In the genomic region with DNA sequence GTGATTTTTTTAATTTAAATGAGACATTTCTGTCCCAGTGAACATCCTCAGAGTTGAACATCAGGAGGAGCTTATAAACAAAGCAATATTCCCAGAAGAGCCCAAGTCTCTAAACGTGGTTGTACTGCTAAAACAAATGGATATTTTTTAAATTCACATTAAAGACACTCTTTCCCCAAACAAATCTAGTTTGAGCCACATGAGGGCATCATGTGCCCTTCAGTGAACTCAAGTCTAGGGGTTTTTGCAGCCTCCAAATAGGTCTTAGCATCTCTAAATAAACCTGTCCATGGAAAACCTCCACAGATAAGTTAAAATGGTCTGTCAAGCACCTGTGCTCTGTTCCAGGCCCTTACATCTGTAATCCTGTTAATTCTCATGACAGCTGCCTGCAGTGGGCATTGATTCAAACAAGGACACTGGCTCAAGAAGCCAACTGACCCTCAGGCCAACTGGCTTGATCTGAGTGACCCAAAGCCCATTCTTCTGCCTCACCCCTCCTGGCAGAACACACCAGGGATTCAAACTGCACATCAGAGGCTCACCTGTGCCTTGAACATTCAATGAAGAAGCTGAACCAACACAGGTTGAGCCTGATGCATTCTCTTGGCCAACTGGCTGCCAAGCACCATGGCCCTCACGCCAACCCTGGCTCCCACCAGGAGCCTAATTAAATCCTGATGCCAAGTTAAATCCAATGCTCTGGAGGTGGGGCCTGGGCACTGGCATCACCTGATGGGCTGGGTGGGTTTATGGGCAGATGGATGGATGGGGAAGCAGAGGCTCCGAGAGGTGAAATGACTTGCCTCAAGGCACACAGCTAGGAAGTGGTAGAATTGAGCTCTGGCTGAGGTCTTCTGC, we compare ENCODE assay signal across 1 cellular context.
TF ChIP-seq lines count a peak whose summit lies in the region.

No MANE protein-coding gene starts in this region.

TF ChIP-seq in HCT116, 20 proteins besides CTCF, POLR2A, EP300 and RAD21:
- no peak for TF ChIP-seq ZFX (IDR thresholded peaks at IDR 0.05)
- TF ChIP-seq CEBPB (IDR thresholded peaks at IDR 0.05; ENCODE audit: low read depth) = no peak
- TF ChIP-seq, protein P1, sequence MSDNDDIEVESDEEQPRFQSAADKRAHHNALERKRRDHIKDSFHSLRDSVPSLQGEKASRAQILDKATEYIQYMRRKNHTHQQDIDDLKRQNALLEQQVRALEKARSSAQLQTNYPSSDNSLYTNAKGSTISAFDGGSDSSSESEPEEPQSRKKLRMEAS (IDR thresholded peaks at IDR 0.05) = no peak
- no peak for TF ChIP-seq SRF (IDR thresholded peaks at IDR 0.05; ENCODE audit: low read depth)
- no peak for TF ChIP-seq SIN3A (IDR thresholded peaks at IDR 0.05; ENCODE audit: low read depth)
- TF ChIP-seq SP1 (IDR thresholded peaks at IDR 0.05; ENCODE audit: low read depth) = no peak
- no peak for TF ChIP-seq ELF1 (IDR thresholded peaks at IDR 0.05; ENCODE audit: borderline replicate concordance, low read depth)
- TF ChIP-seq EZH2 (IDR thresholded peaks at IDR 0.05) = no peak
- no peak for TF ChIP-seq ZNF274 (IDR thresholded peaks at IDR 0.05; ENCODE audit: low read depth, low read length)
- TF ChIP-seq, protein P2, sequence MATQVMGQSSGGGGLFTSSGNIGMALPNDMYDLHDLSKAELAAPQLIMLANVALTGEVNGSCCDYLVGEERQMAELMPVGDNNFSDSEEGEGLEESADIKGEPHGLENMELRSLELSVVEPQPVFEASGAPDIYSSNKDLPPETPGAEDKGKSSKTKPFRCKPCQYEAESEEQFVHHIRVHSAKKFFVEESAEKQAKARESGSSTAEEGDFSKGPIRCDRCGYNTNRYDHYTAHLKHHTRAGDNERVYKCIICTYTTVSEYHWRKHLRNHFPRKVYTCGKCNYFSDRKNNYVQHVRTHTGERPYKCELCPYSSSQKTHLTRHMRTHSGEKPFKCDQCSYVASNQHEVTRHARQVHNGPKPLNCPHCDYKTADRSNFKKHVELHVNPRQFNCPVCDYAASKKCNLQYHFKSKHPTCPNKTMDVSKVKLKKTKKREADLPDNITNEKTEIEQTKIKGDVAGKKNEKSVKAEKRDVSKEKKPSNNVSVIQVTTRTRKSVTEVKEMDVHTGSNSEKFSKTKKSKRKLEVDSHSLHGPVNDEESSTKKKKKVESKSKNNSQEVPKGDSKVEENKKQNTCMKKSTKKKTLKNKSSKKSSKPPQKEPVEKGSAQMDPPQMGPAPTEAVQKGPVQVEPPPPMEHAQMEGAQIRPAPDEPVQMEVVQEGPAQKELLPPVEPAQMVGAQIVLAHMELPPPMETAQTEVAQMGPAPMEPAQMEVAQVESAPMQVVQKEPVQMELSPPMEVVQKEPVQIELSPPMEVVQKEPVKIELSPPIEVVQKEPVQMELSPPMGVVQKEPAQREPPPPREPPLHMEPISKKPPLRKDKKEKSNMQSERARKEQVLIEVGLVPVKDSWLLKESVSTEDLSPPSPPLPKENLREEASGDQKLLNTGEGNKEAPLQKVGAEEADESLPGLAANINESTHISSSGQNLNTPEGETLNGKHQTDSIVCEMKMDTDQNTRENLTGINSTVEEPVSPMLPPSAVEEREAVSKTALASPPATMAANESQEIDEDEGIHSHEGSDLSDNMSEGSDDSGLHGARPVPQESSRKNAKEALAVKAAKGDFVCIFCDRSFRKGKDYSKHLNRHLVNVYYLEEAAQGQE (IDR thresholded peaks at IDR 0.05; ENCODE audit: low read depth) = no peak
- no peak for TF ChIP-seq YY1 (IDR thresholded peaks at IDR 0.05; ENCODE audit: extremely low read depth, insufficient replicate concordance, low read depth, low read length)
- TF ChIP-seq EZH2phosphoT487 (IDR thresholded peaks at IDR 0.05; ENCODE audit: borderline replicate concordance) = no peak
- no peak for TF ChIP-seq EGR1 (IDR thresholded peaks at IDR 0.05; ENCODE audit: low read depth)
- no peak for TF ChIP-seq POLR2AphosphoS5 (IDR thresholded peaks at IDR 0.05; ENCODE audit: low read depth, low read length)
- TF ChIP-seq, protein P3, sequence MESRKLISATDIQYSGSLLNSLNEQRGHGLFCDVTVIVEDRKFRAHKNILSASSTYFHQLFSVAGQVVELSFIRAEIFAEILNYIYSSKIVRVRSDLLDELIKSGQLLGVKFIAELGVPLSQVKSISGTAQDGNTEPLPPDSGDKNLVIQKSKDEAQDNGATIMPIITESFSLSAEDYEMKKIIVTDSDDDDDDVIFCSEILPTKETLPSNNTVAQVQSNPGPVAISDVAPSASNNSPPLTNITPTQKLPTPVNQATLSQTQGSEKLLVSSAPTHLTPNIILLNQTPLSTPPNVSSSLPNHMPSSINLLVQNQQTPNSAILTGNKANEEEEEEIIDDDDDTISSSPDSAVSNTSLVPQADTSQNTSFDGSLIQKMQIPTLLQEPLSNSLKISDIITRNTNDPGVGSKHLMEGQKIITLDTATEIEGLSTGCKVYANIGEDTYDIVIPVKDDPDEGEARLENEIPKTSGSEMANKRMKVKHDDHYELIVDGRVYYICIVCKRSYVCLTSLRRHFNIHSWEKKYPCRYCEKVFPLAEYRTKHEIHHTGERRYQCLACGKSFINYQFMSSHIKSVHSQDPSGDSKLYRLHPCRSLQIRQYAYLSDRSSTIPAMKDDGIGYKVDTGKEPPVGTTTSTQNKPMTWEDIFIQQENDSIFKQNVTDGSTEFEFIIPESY (IDR thresholded peaks at IDR 0.05; ENCODE audit: extremely low read depth, insufficient replicate concordance, low read length) = no peak
- TF ChIP-seq JUND (IDR thresholded peaks at IDR 0.05) = no peak
- no peak for TF ChIP-seq FOSL1 (IDR thresholded peaks at IDR 0.05; ENCODE audit: low read depth)
- TF ChIP-seq TCF7L2 (IDR thresholded peaks at IDR 0.05; ENCODE audit: borderline replicate concordance, extremely low read depth, insufficient read depth, insufficient read length) = no peak
